1 cellular context compared by ENCODE assay signal in the genomic region with DNA sequence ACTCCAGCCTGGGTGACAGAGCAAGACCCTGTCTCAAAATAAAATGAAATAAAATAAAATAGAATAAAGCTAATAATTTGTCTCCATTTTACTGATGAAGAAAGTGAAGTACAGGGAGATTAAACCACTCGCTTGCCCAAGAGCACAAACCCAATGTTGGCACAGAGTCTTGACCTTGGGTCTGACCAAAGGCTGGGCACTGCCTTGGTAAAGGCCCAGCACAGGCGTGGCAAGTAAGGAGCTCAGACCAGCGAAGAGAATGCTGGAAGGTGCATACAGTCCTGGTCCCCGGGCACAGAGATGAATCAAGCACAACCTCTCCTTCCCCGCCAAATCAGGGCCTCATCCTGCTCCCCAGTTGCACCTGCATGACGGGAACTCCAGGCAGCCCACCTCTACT.
TF ChIP-seq lines count a peak whose summit lies in the region.

No MANE protein-coding gene starts in this region.

TF ChIP-seq in H1, 55 proteins besides CTCF, POLR2A, EP300 and RAD21 (continued from another document):
- TF ChIP-seq CEBPB (IDR thresholded peaks at IDR 0.05; ENCODE audit: low read depth, low read length) = no peak
